8 cellular contexts compared by ENCODE assay signal in genomic region chr3:50292924-50293801, GRCh38. TPM values are rescaled to one million over a fixed set of nuclear protein-coding genes. Genes with fewer than 3 reads are reported as not detected.
DNase-seq lines count a peak whose midpoint lies in the region; ATAC-seq, FAIRE-seq and TF ChIP-seq lines count a peak whose summit lies in the region.

No MANE protein-coding gene starts in this region.

- no peak for TF ChIP-seq CTCF in fibroblast of pulmonary artery (IDR thresholded peaks at IDR 0.05; ENCODE audit: low read length, missing control alignments)

- CTCF ChIA-PET in T-cell (lab: Charles Lee), result interaction anchor here in 1 of 2 donors (0.6 to 0.7 kb wide), 2 partner anchors 47 to 53 kb away, joined by 3 read pairs; no protein-coding TSS in a partner anchor

- peaks cover 5% of the 10 kb centered on the region for H3K36me3 Mint-ChIP-seq in T-cell

- no peak for DNase-seq in GM19239 (ENCODE audit: insufficient read length, low spot score)
- DNase-seq in T-cell, result no peak
- DNase-seq in fibroblast of pulmonary artery (ENCODE audit: low read depth), result no peak
- DNase-seq in foreskin melanocyte, result no peak
- no peak for DNase-seq in NCI-H1436 (lab: John Stamatoyannopoulos, UW)
- DNase-seq in hepatic stellate cell (ENCODE audit: low spot score), result no peak

- peak overlapping the region; percentile 57 for H3K9ac ChIP-seq in rectal smooth muscle tissue (ENCODE audit: low read length)

- peaks cover 13% of the 10 kb centered on the region for H3K4me1 ChIP-seq in rectal smooth muscle tissue (ENCODE audit: control insufficient read depth, insufficient read depth, low read length)

- H3K27ac ChIP-seq in rectal smooth muscle tissue (ENCODE audit: low read depth, low read length), result peak overlapping the region; percentile 95

- H3K9me3 Mint-ChIP-seq in T-cell, result no peaks in the 10 kb centered on the region

- H3K27ac Mint-ChIP-seq in T-cell, result peak overlapping the region; percentile 95 to 97

- POLR2A ChIA-PET in T-cell (lab: Charles Lee), result no interaction called here

- peak; percentile 35 for FAIRE-seq in GM19239 (lab: Jason Lieb, UNC)

- no peaks in the 10 kb centered on the region for H3K27me3 Mint-ChIP-seq in T-cell

- ATAC-seq in T-cell (replicated peaks in 1 of 4) (no peak), GM19035 (IDR thresholded peaks at IDR 0.05; ENCODE audit: unreplicated experiment) (no peak)

- H3K4me1 Mint-ChIP-seq in T-cell, result peaks cover 17 to 31% (median 29%) of the 10 kb centered on the region in 3 donors

- H3K27me3 ChIP-seq in rectal smooth muscle tissue (ENCODE audit: control insufficient read depth, insufficient read depth, low read length), result no peaks in the 10 kb centered on the region

- peaks cover 13% of the 10 kb centered on the region for H3K36me3 ChIP-seq in rectal smooth muscle tissue (ENCODE audit: control insufficient read depth, insufficient read depth, low read length)

- H3K4me3 ChIP-seq in fibroblast of pulmonary artery (replicated peaks; ENCODE audit: low read depth, low read length) (peak overlapping the region; percentile 70), rectal smooth muscle tissue (ENCODE audit: low read length) (peak overlapping the region; percentile 75)

- peak overlapping the region; percentile 81 to 90 (median 85) for H3K4me3 Mint-ChIP-seq in T-cell

RNA-seq across cellular contexts. Expression of gene IFRD2, which starts 0.9 kb away (rescaled TPM):
- 10 to 100 TPM; 50.0 to 91.2 (median 75.9) TPM for total RNA-seq in T-cell

RNA-seq across cellular contexts. Expression of gene HYAL3, which starts 6.0 kb away (rescaled TPM):
- 1 to 10 TPM; 2.6 to 6.2 (median 3.9) TPM for total RNA-seq in T-cell

RNA-seq across cellular contexts. Expression of gene NAA80, which starts 6.0 kb away (rescaled TPM):
- total RNA-seq in T-cell, result 10 to 100 TPM; 33.8 to 45.7 (median 43.9) TPM

RNA-seq across cellular contexts. Expression of gene HYAL1, which starts 10.2 kb away (rescaled TPM):
- under 1 TPM in 3 of 5 donors, not detected in 2; 0.61 to 0.79 (median 0.69) TPM for total RNA-seq in T-cell

RNA-seq across cellular contexts. Expression of gene LSMEM2, which starts 14.3 kb away (rescaled TPM):
- not detected for total RNA-seq in T-cell
